In the genomic region with DNA sequence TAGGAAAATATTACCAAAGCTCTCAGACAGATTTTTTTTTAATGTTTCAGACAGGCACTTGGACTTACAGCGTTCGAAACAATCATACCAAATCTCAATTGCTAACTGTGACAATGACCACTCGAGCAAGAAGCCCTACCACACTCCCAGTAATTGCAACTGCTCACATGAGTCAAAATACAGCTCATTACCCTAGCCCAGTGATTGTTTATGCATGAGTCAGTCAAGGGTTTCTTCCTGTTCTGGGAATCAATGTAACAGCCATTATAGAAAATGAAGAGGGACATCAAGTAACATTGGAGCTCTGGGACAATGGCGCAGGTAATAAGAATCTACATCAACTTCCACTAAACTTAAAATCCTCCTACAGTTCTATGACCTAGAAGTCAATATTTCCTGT, we compare ENCODE assay signal across 12 cellular contexts. TPM values are rescaled to one million over a fixed set of nuclear protein-coding genes. Genes with fewer than 3 reads are reported as not detected.
DNase-seq lines count a peak whose midpoint lies in the region; TF ChIP-seq lines count a peak whose summit lies in the region.
"Had no signal": no experiment of that assay in that cellular context is flagged by ENCODE, and none has a peak within 500 bp of the region (broad histone marks: within the 10 kb centered on the region; RNA-seq: fewer than 3 reads in every experiment).

No MANE protein-coding gene starts in this region.

- H4K8ac ChIP-seq in mesendoderm (ENCODE audit: low read depth, low read length): no peak overlapping the region

- no peaks in the 10 kb centered on the region for H3K79me1 ChIP-seq in mesendoderm (ENCODE audit: low read length)

- no peak overlapping the region for H2BK5ac ChIP-seq in mesendoderm (ENCODE audit: low read length)

- H3K9me3 Mint-ChIP-seq in activated T-helper 2 cell treated with anti-CD3 and anti-CD28 coated beads, Interferon-gamma antibody, Interleukin-2, Interleukin-4, amounts not matched to agents 10 μg/mL and 5 μg/mL and 100 μg/mL, durations not matched to agents 14 hours and 24 hours and 36 hours: no peaks in the 10 kb centered on the region
- H3K9me3 Mint-ChIP-seq: naive thymus-derived CD4-positive, alpha-beta T cell had no signal

- H3K23ac ChIP-seq in mesendoderm (ENCODE audit: low read length): no peak overlapping the region

- no peak overlapping the region for H2BK120ac ChIP-seq in mesendoderm (ENCODE audit: low read depth, low read length)

- H3K27ac ChIP-seq in mesendoderm (ENCODE audit: low read depth, low read length): no peak overlapping the region

- no peaks in the 10 kb centered on the region for H3K27me3 ChIP-seq in mesendoderm (ENCODE audit: insufficient read depth, low read length, poor library complexity)

- H3K56ac ChIP-seq in mesendoderm (ENCODE audit: low read length): no peak overlapping the region

- H3K36me3 Mint-ChIP-seq in activated T-helper 2 cell treated with anti-CD3 and anti-CD28 coated beads, Interferon-gamma antibody, Interleukin-2, Interleukin-4, amounts not matched to agents 10 μg/mL and 5 μg/mL and 100 μg/mL, durations not matched to agents 14 hours and 24 hours and 36 hours (ENCODE audit: low read depth): no peaks in the 10 kb centered on the region
- H3K36me3 Mint-ChIP-seq: naive thymus-derived CD4-positive, alpha-beta T cell had no signal

- H3K4me1 Mint-ChIP-seq in activated T-helper 2 cell treated with anti-CD3 and anti-CD28 coated beads, Interferon-gamma antibody, Interleukin-2, Interleukin-4, amounts not matched to agents 10 μg/mL and 5 μg/mL and 100 μg/mL, durations not matched to agents 14 hours and 24 hours and 36 hours (ENCODE audit: low read depth): no peaks in the 10 kb centered on the region
- H3K4me1 Mint-ChIP-seq: naive thymus-derived CD4-positive, alpha-beta T cell had no signal

- no peak overlapping the region for H3K27ac Mint-ChIP-seq in activated T-helper 2 cell treated with anti-CD3 and anti-CD28 coated beads, Interferon-gamma antibody, Interleukin-2, Interleukin-4, amounts not matched to agents 10 μg/mL and 5 μg/mL and 100 μg/mL, durations not matched to agents 14 hours and 24 hours and 36 hours
- H3K27ac Mint-ChIP-seq: naive thymus-derived CD4-positive, alpha-beta T cell had no signal

- intact Hi-C loops in activated T-helper 2 cell treated with anti-CD3 and anti-CD28 coated beads, Interferon-gamma antibody, Interleukin-2, Interleukin-4, amounts not matched to agents 10 μg/mL and 5 μg/mL and 100 μg/mL, durations not matched to agents 14 hours and 24 hours and 36 hours (cut with micrococcal nuclease): no loop called here

- no peak overlapping the region for H3K4ac ChIP-seq in mesendoderm (ENCODE audit: low read depth, low read length)

- H3K9ac ChIP-seq in mesendoderm (ENCODE audit: low read length): no peak overlapping the region

- no peaks in the 10 kb centered on the region for H3K79me2 ChIP-seq in mesendoderm (ENCODE audit: control insufficient read depth, insufficient read depth, low read length)

- H3K36me3 ChIP-seq in mesendoderm (ENCODE audit: control insufficient read depth, insufficient read depth, low read length): no peaks in the 10 kb centered on the region

- no peak overlapping the region for H2AK5ac ChIP-seq in mesendoderm (ENCODE audit: low read length)

- H3K18ac ChIP-seq in mesendoderm (ENCODE audit: low read length): no peak overlapping the region

- no peak overlapping the region for H2BK15ac ChIP-seq in mesendoderm (replicated peaks; ENCODE audit: low read depth)

- H3K27me3 Mint-ChIP-seq in activated T-helper 2 cell treated with anti-CD3 and anti-CD28 coated beads, Interferon-gamma antibody, Interleukin-2, Interleukin-4, amounts not matched to agents 10 μg/mL and 5 μg/mL and 100 μg/mL, durations not matched to agents 14 hours and 24 hours and 36 hours (ENCODE audit: low read depth): no peaks in the 10 kb centered on the region
- H3K27me3 Mint-ChIP-seq: naive thymus-derived CD4-positive, alpha-beta T cell had no signal

- WGBS in mesendoderm (ENCODE audit: extremely low coverage, insufficient coverage, low lambda C conversion rate): no CpG with 5 or more reads among the region's 4 CpGs

- no peaks in the 10 kb centered on the region for H3K4me1 ChIP-seq in mesendoderm (ENCODE audit: control insufficient read depth, low read depth, low read length)

- no peak overlapping the region for H3K4me3 ChIP-seq in cardiac fibroblast (replicated peaks in 1 of 2; ENCODE audit: low read depth in 2 of 2, low read length in 2 of 2)
- H3K4me3 ChIP-seq in mesendoderm (ENCODE audit: low read length): no peak overlapping the region

- no peak overlapping the region for H4K5ac ChIP-seq in mesendoderm (ENCODE audit: low read length)

- TF ChIP-seq CTCF in cardiac fibroblast (IDR thresholded peaks at IDR 0.05; ENCODE audit: low read depth, low read length): no peak

- DNase-seq in EH (ENCODE audit: low read depth) (peak; percentile 65), NCI-H2029 treated with DMSO at 0.1 percent for 48 hours (lab: John Stamatoyannopoulos, UW) (peak; percentile 27), cardiac fibroblast (ENCODE audit: low read depth in 2 of 2) (peak; percentile 50 to 85), mesendoderm (peak; percentile 6), SIG-M5 treated with dmso at 0.1 percent for 504 hours (lab: John Stamatoyannopoulos, UW; ENCODE audit: unreplicated experiment) (no peak)
- no peak for DNase-seq in activated T-helper 2 cell treated with anti-CD3 and anti-CD28 coated beads, Interferon-gamma antibody, Interleukin-2, Interleukin-4, amounts not matched to agents 10 μg/mL and 5 μg/mL and 100 μg/mL, durations not matched to agents 14 hours and 24 hours and 36 hours (ENCODE audit: low spot score)
- DNase-seq in stimulated activated CD4-positive, alpha-beta T cell treated with anti-CD3 and anti-CD28 coated beads, Interleukin-12 subunit alpha, Interleukin-12 subunit beta, amount 100 ng/mL, for 4 hours: no peak
- no peak for DNase-seq in activated CD4-positive, CD25-positive, alpha-beta regulatory T cell treated with anti-CD3 and anti-CD28 coated beads, Interleukin-2, amount 50 U/mL, for 72 hours
- DNase-seq: activated gamma-delta T cell; DMS79 treated with DMSO at 0.1 percent for 48 hours; naive thymus-derived CD4-positive, alpha-beta T cell; NCI-H446 had no signal

- no peak overlapping the region for H3K4me3 Mint-ChIP-seq in activated T-helper 2 cell treated with anti-CD3 and anti-CD28 coated beads, Interferon-gamma antibody, Interleukin-2, Interleukin-4, amounts not matched to agents 10 μg/mL and 5 μg/mL and 100 μg/mL, durations not matched to agents 14 hours and 24 hours and 36 hours (ENCODE audit: low read depth)
- H3K4me3 Mint-ChIP-seq: naive thymus-derived CD4-positive, alpha-beta T cell had no signal

- H3K4me2 ChIP-seq in mesendoderm (ENCODE audit: low read length): no peak overlapping the region

RNA-seq across cellular contexts. Expression of a gene that starts 56.1 kb away (rescaled TPM):
- 27.8 TPM for polyA plus RNA-seq in mesendoderm (2013, experiment 1 of 2)
- polyA plus RNA-seq in mesendoderm (2013, experiment 2 of 2): 28.2 TPM
- 60.5 and 65.7 TPM in 2 replicates for total RNA-seq in activated T-helper 2 cell treated with anti-CD3 and anti-CD28 coated beads, Interferon-gamma antibody, Interleukin-2, Interleukin-4, amounts not matched to agents 10 μg/mL and 5 μg/mL and 100 μg/mL, durations not matched to agents 14 hours and 24 hours and 36 hours

Comparison
In these comparisons a context has a peak if more than half of its experiments do, and no peak if none do; other contexts are left out.
1. DNase-seq: peak in EH (single experiment), NCI-H2029 treated with DMSO at 0.1 percent for 48 hours (single experiment), cardiac fibroblast (2 of 2) and mesendoderm (single experiment); none in SIG-M5 treated with dmso at 0.1 percent for 504 hours (single experiment), activated T-helper 2 cell treated with anti-CD3 and anti-CD28 coated beads, Interferon-gamma antibody, Interleukin-2, Interleukin-4, amounts not matched to agents 10 μg/mL and 5 μg/mL and 100 μg/mL, durations not matched to agents 14 hours and 24 hours and 36 hours (single experiment), stimulated activated CD4-positive, alpha-beta T cell treated with anti-CD3 and anti-CD28 coated beads, Interleukin-12 subunit alpha, Interleukin-12 subunit beta, amount 100 ng/mL, for 4 hours (single experiment) and activated CD4-positive, CD25-positive, alpha-beta regulatory T cell treated with anti-CD3 and anti-CD28 coated beads, Interleukin-2, amount 50 U/mL, for 72 hours (single experiment).